Comparison of ENCODE assay signal across 10 cellular contexts in genomic region chr2:81624825-81625224, GRCh38.
"Had no signal": no experiment of that assay in that cellular context is flagged by ENCODE, and none has a peak within 500 bp of the region (broad histone marks: within the 10 kb centered on the region; RNA-seq: fewer than 3 reads in every experiment).

No MANE protein-coding gene starts in this region.

- ATAC-seq: GM23338, HCT116 had no signal

- H3K27ac ChIP-seq: GM23248 had no signal

- H3K4me2 ChIP-seq: GM23338 had no signal

- DNase-seq: GM23248, GOT3, H7, H9, HCEC 1CT, HFFc6 had no signal

- FAIRE-seq: H54 had no signal

- H3K4me1 ChIP-seq: HAP-1 had no signal

- H2AFZ ChIP-seq: GM23248, GM23338 had no signal

- H3K4me3 ChIP-seq: GM23248, GM23338, HAP-1 had no signal

- H3K9me3 ChIP-seq: HAP-1 had no signal

- H3K36me3 ChIP-seq: HAP-1 had no signal

- H3K9ac ChIP-seq: GM23248 had no signal
